ENCODE assay signal across 12 cellular contexts in genomic region chr5:90548069-90548593, GRCh38. TPM values are rescaled to one million over a fixed set of nuclear protein-coding genes. Genes with fewer than 3 reads are reported as not detected.
DNase-seq lines count a peak whose midpoint lies in the region; ATAC-seq and TF ChIP-seq lines count a peak whose summit lies in the region.
"Had no signal": no experiment of that assay in that cellular context is flagged by ENCODE, and none has a peak within 500 bp of the region (broad histone marks: within the 10 kb centered on the region; RNA-seq: fewer than 3 reads in every experiment).

No MANE protein-coding gene starts in this region.

- peak overlapping the region; percentile 65 for H3K9ac ChIP-seq in SK-N-MC (ENCODE audit: insufficient read length)

- no peak overlapping the region for H3K27ac Mint-ChIP-seq in neural crest cell (ENCODE audit: unreplicated experiment)

- TF ChIP-seq CTCF in GM12865 (IDR thresholded peaks at IDR 0.05; ENCODE audit: insufficient read depth, low read depth, low read length, missing control alignments) (no peak), neural crest cell (conservative IDR thresholded peaks at IDR 0.05) (no peak)

- peaks cover 22% of the 10 kb centered on the region for H3K4me1 Mint-ChIP-seq in neural crest cell

- H3K9me3 ChIP-seq in SK-N-MC (ENCODE audit: low read depth, low read length), result no peaks in the 10 kb centered on the region
- H3K9me3 ChIP-seq: tibial nerve had no signal

- H3K4me3 Mint-ChIP-seq in neural crest cell, result peak overlapping the region; percentile 16

- peaks cover 47% of the 10 kb centered on the region for H3K27me3 Mint-ChIP-seq in neural crest cell (ENCODE audit: low read depth)

- no peaks in the 10 kb centered on the region for H3K9me3 Mint-ChIP-seq in neural crest cell

- H3K27ac ChIP-seq in SK-N-MC, result peak overlapping the region; percentile 100
- H3K27ac ChIP-seq: foreskin keratinocyte, tibial nerve had no signal

- no peak for ATAC-seq in HG03342 (IDR thresholded peaks at IDR 0.05; ENCODE audit: unreplicated experiment)
- no peak for ATAC-seq in GM21529 (IDR thresholded peaks at IDR 0.05; ENCODE audit: unreplicated experiment)
- ATAC-seq in GM21825 (IDR thresholded peaks at IDR 0.05; ENCODE audit: unreplicated experiment), result no peak
- ATAC-seq: foreskin keratinocyte had no signal

- H3K36me3 ChIP-seq in SK-N-MC (ENCODE audit: insufficient read depth, low read length), result no peaks in the 10 kb centered on the region
- H3K36me3 ChIP-seq: tibial nerve had no signal

- no peaks in the 10 kb centered on the region for H3K36me3 Mint-ChIP-seq in neural crest cell (ENCODE audit: low read depth)

- peak; percentile 57 for DNase-seq in GM12865 (ENCODE audit: low read depth)
- DNase-seq in NCI-H1417 (lab: John Stamatoyannopoulos, UW), result peak; percentile 73 to 94 (median 91)
- peak; percentile 39 for DNase-seq in SK-N-MC (ENCODE audit: low read depth, low spot score)
- no peak for DNase-seq in neural crest cell (ENCODE audit: low read depth, low spot score)
- DNase-seq in MV-4-11 (lab: John Stamatoyannopoulos, UW), result no peak
- DNase-seq: activated CD4-positive, alpha-beta T cell treated with anti-CD3 and anti-CD28 coated beads, Interleukin-2, amount 50 U/mL, for 48 hours; foreskin keratinocyte had no signal

- no peak overlapping the region for H3K4me3 ChIP-seq in GM12865 (ENCODE audit: low read depth, low read length)
- H3K4me3 ChIP-seq in SK-N-MC, result peak overlapping the region; percentile 74
- H3K4me3 ChIP-seq: tibial nerve had no signal

RNA-seq across cellular contexts. Expression of gene ADGRV1, which starts 10.5 kb away (rescaled TPM):
- total RNA-seq in neural crest cell, result 43.4 and 45.0 TPM in 2 replicates
- total RNA-seq: G401 had no signal

RNA-seq across cellular contexts. Expression of gene LYSMD3, which starts 18.7 kb away (rescaled TPM):
- total RNA-seq in neural crest cell, result 12.0 and 12.1 TPM in 2 replicates

Comparison
In these comparisons a context has a peak if more than half of its experiments do, and no peak if none do; other contexts are left out.
1. DNase-seq: peak in GM12865 (single experiment), NCI-H1417 (3 of 3) and SK-N-MC (single experiment); none in neural crest cell (single experiment) and MV-4-11 (single experiment).